Comparison of ENCODE assay signal across 17 cellular contexts in the genomic region with DNA sequence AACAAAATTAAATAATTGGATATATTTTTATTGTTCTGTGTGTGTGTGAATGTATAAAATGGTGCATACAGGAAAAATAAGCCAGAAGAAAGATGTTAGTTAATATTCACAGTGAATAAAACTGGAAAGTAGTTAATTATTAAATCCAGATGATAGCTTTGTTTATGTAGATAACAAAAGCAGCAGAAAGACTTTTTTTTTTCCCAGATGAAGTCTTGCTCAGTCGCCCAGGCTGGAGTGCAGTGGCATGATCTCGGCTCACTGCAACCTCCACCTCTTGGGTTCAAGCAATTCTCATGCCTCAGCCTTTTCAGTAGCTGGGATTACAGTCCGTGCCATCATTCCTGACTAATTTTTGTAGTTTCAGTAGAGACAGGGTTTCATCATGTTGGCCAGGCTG.
DNase-seq lines count a peak whose midpoint lies in the region; ATAC-seq, FAIRE-seq and TF ChIP-seq lines count a peak whose summit lies in the region.
"Had no signal": no experiment of that assay in that cellular context is flagged by ENCODE, and none has a peak within 500 bp of the region (broad histone marks: within the 10 kb centered on the region; RNA-seq: fewer than 3 reads in every experiment).

No MANE protein-coding gene starts in this region.

- H3K4me1 ChIP-seq in body of pancreas, result peaks cover 23% of the 10 kb centered on the region
- H3K4me1 ChIP-seq in pancreas, result peaks cover 5 to 10% (median 8%) of the 10 kb centered on the region in 3 donors

- H3K4me3 ChIP-seq in body of pancreas (no peak overlapping the region), pancreas (peak overlapping the region in 1 of 4 donors; percentile 6), lower leg skin (ENCODE audit: low read depth, poor library complexity, severe bottlenecking) (no peak overlapping the region)
- H3K4me3 ChIP-seq: GM12878, GM23338 had no signal

- TF ChIP-seq CTCF in VCaP (conservative IDR thresholded peaks at IDR 0.05) (no peak), body of pancreas (IDR thresholded peaks at IDR 0.05) (no peak), pancreas (IDR thresholded peaks at IDR 0.05) (no peak), lower leg skin (IDR thresholded peaks at IDR 0.05) (no peak)

- intact Hi-C loops in body of pancreas (cut with DNase I), result no loop called here
- intact Hi-C loops in pancreas (cut with DNase I), result no loop called here
- intact Hi-C loops in lower leg skin (cut with DNase I; ENCODE audit: low total_unique reads), result no loop called here

- no peak for FAIRE-seq in pancreas (lab: Jason Lieb, UNC)
- FAIRE-seq: GM12878 had no signal

- 15 to 29% methylated on average over 3 of the region's 3 CpGs for WGBS in body of pancreas, 2 donors
- WGBS in pancreas, 2 donors, result 10 to 20% methylated on average over 3 of the region's 3 CpGs
- WGBS in lower leg skin, 2 donors, result 40 to 53% methylated on average over 3 of the region's 3 CpGs

- peak; percentile 80 for ATAC-seq in body of pancreas
- ATAC-seq in pancreas, result peak; percentile 84 to 95 (median 92)
- no peak for ATAC-seq in HG02759 (IDR thresholded peaks at IDR 0.05; ENCODE audit: unreplicated experiment)
- no peak for ATAC-seq in GM19035 (IDR thresholded peaks at IDR 0.05; ENCODE audit: unreplicated experiment)
- ATAC-seq: GM12878, GM23338, HCT116 had no signal

- H3K9me3 ChIP-seq in body of pancreas (no peaks in the 10 kb centered on the region), pancreas (no peaks in the 10 kb centered on the region)

- DNase-seq in body of pancreas (peak in 2 of 4 donors; percentile 8 to 32), pancreas (no peak), lower leg skin (ENCODE audit: low spot score in 2 of 2) (no peak)
- DNase-seq: C1 segment of cervical spinal cord; Calu3; CD4-positive, alpha-beta memory T cell; COR-L47; DMS79; EL; GDM1; H9 had no signal

- H3K36me3 ChIP-seq in body of pancreas (replicated peaks in 1 of 2; ENCODE audit: insufficient read depth in 1 of 2, low read depth in 2 of 2), result no peaks in the 10 kb centered on the region
- no peaks in the 10 kb centered on the region for H3K36me3 ChIP-seq in pancreas

- H3K27ac ChIP-seq in VCaP (peak overlapping the region; percentile 31; the same call in 1 of the 2 replicates), body of pancreas (peak overlapping the region; percentile 15 to 76 (median 71)), pancreas (peak overlapping the region in 2 of 4 donors; percentile 64 to 74)

- peak in 2 of 3 donors; percentile 31 to 34 for TF ChIP-seq POLR2A in body of pancreas (IDR thresholded peaks at IDR 0.05)
- TF ChIP-seq POLR2A in lower leg skin (IDR thresholded peaks at IDR 0.05), result no peak

- H3K27me3 ChIP-seq in body of pancreas, result no peaks in the 10 kb centered on the region
- no peaks in the 10 kb centered on the region for H3K27me3 ChIP-seq in pancreas

Comparison
In these comparisons a context has a peak if more than half of its experiments do, and no peak if none do; other contexts are left out.
1. ATAC-seq: peak in body of pancreas (single experiment) and pancreas (4 of 4); none in HG02759 (single experiment) and GM19035 (single experiment).
2. POLR2A ChIP-seq: peak in body of pancreas (2 of 3); none in lower leg skin (0 of 2).